In the genomic region with DNA sequence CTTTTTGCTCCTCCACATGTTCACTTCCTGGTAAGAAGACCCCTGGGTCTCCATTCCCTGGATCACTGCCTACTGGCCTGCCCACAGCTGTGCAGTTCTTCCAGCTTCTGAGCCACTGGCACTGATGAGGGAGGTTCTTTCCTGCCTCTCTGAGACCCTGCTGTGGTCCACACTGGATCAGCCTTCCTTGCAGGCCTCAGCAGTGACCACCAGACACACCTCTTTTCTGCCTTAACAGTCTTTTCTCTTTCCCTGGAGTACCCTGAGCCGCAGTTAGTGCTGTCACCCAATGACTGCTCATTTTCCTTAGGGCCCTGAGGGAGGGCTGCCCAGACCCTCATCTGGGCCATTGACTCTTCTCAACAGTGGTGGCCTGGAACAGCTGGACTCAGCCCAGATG, we compare ENCODE assay signal across 1 cellular context.
TF ChIP-seq lines count a peak whose summit lies in the region.

No MANE protein-coding gene starts in this region.

TF ChIP-seq in IMR-90, 13 proteins besides CTCF, POLR2A, EP300 and RAD21:
- TF ChIP-seq, protein P1, sequence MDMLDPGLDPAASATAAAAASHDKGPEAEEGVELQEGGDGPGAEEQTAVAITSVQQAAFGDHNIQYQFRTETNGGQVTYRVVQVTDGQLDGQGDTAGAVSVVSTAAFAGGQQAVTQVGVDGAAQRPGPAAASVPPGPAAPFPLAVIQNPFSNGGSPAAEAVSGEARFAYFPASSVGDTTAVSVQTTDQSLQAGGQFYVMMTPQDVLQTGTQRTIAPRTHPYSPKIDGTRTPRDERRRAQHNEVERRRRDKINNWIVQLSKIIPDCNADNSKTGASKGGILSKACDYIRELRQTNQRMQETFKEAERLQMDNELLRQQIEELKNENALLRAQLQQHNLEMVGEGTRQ (IDR thresholded peaks at IDR 0.05; ENCODE audit: low read depth, low read length): no peak
- TF ChIP-seq CEBPB (IDR thresholded peaks at IDR 0.05; ENCODE audit: low read depth, low read length) (no peak), CHD1 (IDR thresholded peaks at IDR 0.05; ENCODE audit: low read depth, low read length) (no peak), MXI1 (IDR thresholded peaks at IDR 0.05; ENCODE audit: borderline replicate concordance, low read depth, low read length) (no peak), FOS (IDR thresholded peaks at IDR 0.05; ENCODE audit: low read depth, low read length) (no peak), BHLHE40 (IDR thresholded peaks at IDR 0.05; ENCODE audit: low read depth, low read length) (no peak), NFE2L2 (IDR thresholded peaks at IDR 0.05; ENCODE audit: low read depth, low read length) (no peak), SMC3 (IDR thresholded peaks at IDR 0.05; ENCODE audit: low read depth, low read length) (no peak), RFX5 (IDR thresholded peaks at IDR 0.05; ENCODE audit: low read depth, low read length) (no peak), RCOR1 (IDR thresholded peaks at IDR 0.05; ENCODE audit: insufficient replicate concordance, low read length) (no peak)
